ENCODE assay signal across 11 cellular contexts in genomic region chr2:215870986-215871385, GRCh38.
DNase-seq lines count a peak whose midpoint lies in the region; ATAC-seq, FAIRE-seq and TF ChIP-seq lines count a peak whose summit lies in the region.
"Had no signal": no experiment of that assay in that cellular context is flagged by ENCODE, and none has a peak within 500 bp of the region (broad histone marks: within the 10 kb centered on the region; RNA-seq: fewer than 3 reads in every experiment).

No MANE protein-coding gene starts in this region.

- no peak for TF ChIP-seq POLR2A in A549 (IDR thresholded peaks at IDR 0.05; ENCODE audit: low read length)
- no peak for TF ChIP-seq POLR2A in H1 (IDR thresholded peaks at IDR 0.05; ENCODE audit: control extremely low read depth in 1 of 2, low read depth in 2 of 2, low read length in 2 of 2)

- no peak for TF ChIP-seq CTCF in A549 (IDR thresholded peaks at IDR 0.05)
- peak; percentile 68 for TF ChIP-seq CTCF in GM12872 (IDR thresholded peaks at IDR 0.05; ENCODE audit: insufficient read depth, low read depth, low read length)
- peak; percentile 63 for TF ChIP-seq CTCF in KMS-11 (conservative IDR thresholded peaks at IDR 0.05; ENCODE audit: low read depth, low read length)
- peak; percentile 54 to 70 (median 64) for TF ChIP-seq CTCF in H1 (IDR thresholded peaks at IDR 0.05; ENCODE audit: control extremely low read depth in 1 of 3, insufficient read depth in 1 of 3, low read depth in 1 of 3, low read length in 3 of 3)
- TF ChIP-seq CTCF in coronary artery (IDR thresholded peaks at IDR 0.05) = no peak

- H3K9ac ChIP-seq in KMS-11 (no peak overlapping the region), H1 (replicated peaks in 1 of 4; ENCODE audit: extremely low read depth in 1 of 4, low read depth in 3 of 4, low read length in 3 of 4) (no peak overlapping the region)

- H3K36me3 ChIP-seq in KMS-11 (ENCODE audit: insufficient read depth) (no peaks in the 10 kb centered on the region), H1 (ENCODE audit: control insufficient read depth in 2 of 4, insufficient read depth in 4 of 4, low read length in 3 of 4) (no peaks in the 10 kb centered on the region)
- H3K36me3 ChIP-seq: heart right ventricle had no signal

- no peak for TF ChIP-seq EP300 in A549 (IDR thresholded peaks at IDR 0.05)
- no peak for TF ChIP-seq EP300 in H1 (IDR thresholded peaks at IDR 0.05; ENCODE audit: borderline replicate concordance in 1 of 2, low read depth in 2 of 2, low read length in 2 of 2)

- H3K18ac ChIP-seq in H1 (ENCODE audit: extremely low read depth, low read length) = no peak overlapping the region

- FAIRE-seq in A549 (lab: Jason Lieb, UNC) (no peak), H1 (lab: Jason Lieb, UNC) (no peak)

- H3K56ac ChIP-seq in H1 (replicated peaks; ENCODE audit: insufficient read length, low read depth, low read length) = no peak overlapping the region

- H2AK5ac ChIP-seq in H1 (ENCODE audit: low read depth, low read length) = no peak overlapping the region

- H3K27ac ChIP-seq in A549 (peak overlapping the region; percentile 68 to 70; a peak in 5 of 6 replicates), KMS-11 (no peak overlapping the region), H1 (ENCODE audit: low read depth, low read length) (no peak overlapping the region), coronary artery (no peak overlapping the region)

- no peaks in the 10 kb centered on the region for H3K36me3 Mint-ChIP-seq in stimulated activated effector memory CD8-positive, alpha-beta T cell treated with anti-CD3 and anti-CD28 coated beads, Interleukin-12 subunit alpha, Interleukin-12 subunit beta, amount 100 ng/mL, for 72 hours

- WGBS in A549 (ENCODE audit: missing lambda C conversion rate) = 89% methylated on average over 2 of the region's 2 CpGs
- WGBS in H1 (ENCODE audit: extremely low coverage in 1 of 2, insufficient coverage in 1 of 2, insufficient read length in 1 of 2, insufficient replicate concordance in 2 of 2, low coverage in 1 of 2, low lambda C conversion rate in 2 of 2, missing lambda C conversion rate in 1 of 2), 2 experiments = 79% methylated on average over 2 of the region's 2 CpGs; no CpG with 5 or more reads in 1 of the 2 experiments

- no peaks in the 10 kb centered on the region for H3K4me1 Mint-ChIP-seq in stimulated activated effector memory CD8-positive, alpha-beta T cell treated with anti-CD3 and anti-CD28 coated beads, Interleukin-12 subunit alpha, Interleukin-12 subunit beta, amount 100 ng/mL, for 72 hours

- H4K91ac ChIP-seq in H1 (replicated peaks; ENCODE audit: insufficient read length, low read length) = no peak overlapping the region

- peak; percentile 71 to 94; a peak in 5 of 6 replicates for ATAC-seq in A549
- ATAC-seq in stimulated activated effector memory CD8-positive, alpha-beta T cell treated with anti-CD3 and anti-CD28 coated beads, Interleukin-12 subunit alpha, Interleukin-12 subunit beta, amount 100 ng/mL, for 72 hours = no peak

- no peak overlapping the region for H2BK120ac ChIP-seq in H1 (replicated peaks; ENCODE audit: low read depth, low read length)

- no peak overlapping the region for H3K27ac Mint-ChIP-seq in stimulated activated effector memory CD8-positive, alpha-beta T cell treated with anti-CD3 and anti-CD28 coated beads, Interleukin-12 subunit alpha, Interleukin-12 subunit beta, amount 100 ng/mL, for 72 hours
- H3K27ac Mint-ChIP-seq: stimulated activated naive CD8-positive, alpha-beta T cell treated with anti-CD3 and anti-CD28 coated beads, Interleukin-15, Interleukin-2, amounts not matched to agents 100 ng/mL and 50 ng/mL, for 24 hours had no signal

- H2AFZ ChIP-seq in KMS-11 (ENCODE audit: low read depth) = no peak overlapping the region
- no peak overlapping the region for H2AFZ ChIP-seq in H1 (ENCODE audit: low read length)

- no peak overlapping the region for H2BK5ac ChIP-seq in H1 (ENCODE audit: low read depth, low read length)

- H3K23me2 ChIP-seq in H1 (ENCODE audit: low read depth, low read length) = no peaks in the 10 kb centered on the region

- H3K4me3 Mint-ChIP-seq in stimulated activated effector memory CD8-positive, alpha-beta T cell treated with anti-CD3 and anti-CD28 coated beads, Interleukin-12 subunit alpha, Interleukin-12 subunit beta, amount 100 ng/mL, for 72 hours = no peak overlapping the region
- H3K4me3 Mint-ChIP-seq: stimulated activated naive CD8-positive, alpha-beta T cell treated with anti-CD3 and anti-CD28 coated beads, Interleukin-15, Interleukin-2, amounts not matched to agents 100 ng/mL and 50 ng/mL, for 24 hours had no signal

- H3K14ac ChIP-seq in H1 (ENCODE audit: insufficient read length) = no peak overlapping the region

- no peak overlapping the region for H3K4ac ChIP-seq in H1 (replicated peaks; ENCODE audit: insufficient read length, low read depth, low read length)

- DNase-seq in A549 (ENCODE audit: low read depth in 1 of 2, low spot score in 1 of 2) (peak; percentile 15 to 37), H1 (ENCODE audit: low read depth in 1 of 2, low spot score in 2 of 2) (peak; percentile 13 to 67), mesenteric fat pad (ENCODE audit: low spot score) (no peak), germinal center (ENCODE audit: low spot score) (no peak), coronary artery (ENCODE audit: low spot score) (no peak)
- DNase-seq in stimulated activated effector memory CD8-positive, alpha-beta T cell treated with anti-CD3 and anti-CD28 coated beads, Interleukin-12 subunit alpha, Interleukin-12 subunit beta, amount 100 ng/mL, for 72 hours (ENCODE audit: low spot score in 2 of 2) = no peak
- DNase-seq: GF-D8, heart right ventricle had no signal

- H4K20me1 ChIP-seq in KMS-11 (ENCODE audit: insufficient read depth) (no peaks in the 10 kb centered on the region), H1 (replicated peaks in 1 of 2; ENCODE audit: control insufficient read depth in 1 of 2, insufficient read depth in 2 of 2, low read length in 2 of 2) (no peaks in the 10 kb centered on the region)

- POLR2A ChIA-PET in A549 (lab: Yijun Ruan, JAX) (no interaction called here), H1 (lab: Charles Lee; ENCODE audit: partially characterized antibody) (interaction anchor here (1.0 kb wide), 1 partner anchor 10 kb away, joined by 3 read pairs; no protein-coding TSS in a partner anchor)

- H3K27me3 ChIP-seq in KMS-11 (ENCODE audit: insufficient read depth, low read depth) = no peaks in the 10 kb centered on the region
- no peaks in the 10 kb centered on the region for H3K27me3 ChIP-seq in H1 (replicated peaks in 1 of 4; ENCODE audit: control insufficient read depth in 3 of 4, extremely low read depth in 1 of 4, insufficient read depth in 3 of 4, low read length in 3 of 4)
- H3K27me3 ChIP-seq: heart right ventricle had no signal

- H3K79me2 ChIP-seq in KMS-11 (ENCODE audit: insufficient read depth, low read depth) (no peaks in the 10 kb centered on the region), H1 (ENCODE audit: control insufficient read depth in 1 of 2, insufficient read depth in 2 of 2, low read length in 2 of 2) (no peaks in the 10 kb centered on the region)

- TF ChIP-seq RAD21 in A549 (conservative IDR thresholded peaks at IDR 0.05 in 1 of 2, IDR thresholded peaks at IDR 0.05 in 1 of 2) = peak in 1 of 2 experiments; percentile 47; a peak in 3 of 5 replicates
- TF ChIP-seq RAD21 in H1 (IDR thresholded peaks at IDR 0.05 in 1 of 2, conservative IDR thresholded peaks at IDR 0.05 in 1 of 2; ENCODE audit: low read depth in 2 of 2, low read length in 2 of 2) = peak; percentile 61 to 63

- H3K4me3 ChIP-seq in A549 (no peak overlapping the region), KMS-11 (IDR thresholded peaks at IDR 0.05; ENCODE audit: insufficient read depth, low read depth, low read length) (no peak overlapping the region), H1 (ENCODE audit: extremely low read depth in 1 of 4, insufficient read depth in 2 of 4, low read depth in 3 of 4, low read length in 4 of 4) (no peak overlapping the region), coronary artery (no peak overlapping the region)
- H3K4me3 ChIP-seq: heart right ventricle had no signal

- H2BK15ac ChIP-seq in H1 (ENCODE audit: low read length) = no peak overlapping the region

- H2BK20ac ChIP-seq in H1 (ENCODE audit: low read length) = no peak overlapping the region

- H3K4me1 ChIP-seq in A549 (peaks cover 14% of the 10 kb centered on the region), KMS-11 (ENCODE audit: low read depth, poor library complexity, severe bottlenecking) (peaks cover 12% of the 10 kb centered on the region), H1 (replicated peaks in 1 of 4; ENCODE audit: control insufficient read depth in 3 of 4, insufficient read depth in 4 of 4, low read length in 3 of 4) (no peaks in the 10 kb centered on the region)

- no peak overlapping the region for H2BK12ac ChIP-seq in H1 (ENCODE audit: low read depth, low read length)

- H3K23ac ChIP-seq in H1 (ENCODE audit: insufficient read length) = no peak overlapping the region

- H4K8ac ChIP-seq in H1 (ENCODE audit: extremely low read depth, insufficient read depth, low read length) = no peak overlapping the region

- no peaks in the 10 kb centered on the region for H3K79me1 ChIP-seq in H1 (ENCODE audit: low read depth, low read length)

- CTCF ChIA-PET in A549 (lab: Yijun Ruan, JAX) (interaction anchor here (1.6 kb wide), 1 partner anchor 8 kb away, joined by 3 read pairs; no protein-coding TSS in a partner anchor), H1 (lab: Charles Lee; ENCODE audit: partially characterized antibody) (interaction anchor here (0.6 to 3.7 kb wide), 14 partner anchors 10 to 506 kb away, joined by 3 to 28 read pairs (median 4); no protein-coding TSS in a partner anchor)

- H3K9me3 Mint-ChIP-seq in stimulated activated effector memory CD8-positive, alpha-beta T cell treated with anti-CD3 and anti-CD28 coated beads, Interleukin-12 subunit alpha, Interleukin-12 subunit beta, amount 100 ng/mL, for 72 hours = no peaks in the 10 kb centered on the region
- H3K9me3 Mint-ChIP-seq: stimulated activated naive CD8-positive, alpha-beta T cell treated with anti-CD3 and anti-CD28 coated beads, Interleukin-15, Interleukin-2, amounts not matched to agents 100 ng/mL and 50 ng/mL, for 24 hours had no signal

- H4K5ac ChIP-seq in H1 (ENCODE audit: insufficient read length, low read depth, low read length) = no peak overlapping the region

- no peaks in the 10 kb centered on the region for H3K9me3 ChIP-seq in A549
- no peaks in the 10 kb centered on the region for H3K9me3 ChIP-seq in H1 (ENCODE audit: insufficient read depth in 2 of 2, low read depth in 1 of 2, low read length in 1 of 2)
- H3K9me3 ChIP-seq: heart right ventricle had no signal

- peak overlapping the region; percentile 27; the same call in 1 of the 3 replicates for H3K4me2 ChIP-seq in A549
- H3K4me2 ChIP-seq in KMS-11 = no peak overlapping the region
- H3K4me2 ChIP-seq in H1 (ENCODE audit: insufficient read depth in 1 of 2, low read depth in 2 of 2, low read length in 2 of 2) = no peak overlapping the region

TF ChIP-seq in A549, 52 proteins besides CTCF, POLR2A, EP300 and RAD21 (continues in another document):
- TF ChIP-seq RFX5 (IDR thresholded peaks at IDR 0.05) = no peak
- no peak for TF ChIP-seq ZFP36 (IDR thresholded peaks at IDR 0.05; ENCODE audit: borderline replicate concordance, partially characterized antibody)
- no peak for TF ChIP-seq FOXS1 (CRISPR knock-in tag; IDR thresholded peaks at IDR 0.05)

TF ChIP-seq in H1, 55 proteins besides CTCF, POLR2A, EP300 and RAD21 (continues in another document):
- TF ChIP-seq FOSL1 (IDR thresholded peaks at IDR 0.05; ENCODE audit: insufficient read depth, low read depth, low read length) (no peak), KDM1A (IDR thresholded peaks at IDR 0.05; ENCODE audit: borderline replicate concordance, low read length) (no peak)

Comparison
In these comparisons a context has a peak if more than half of its experiments do, and no peak if none do; other contexts are left out.
1. DNase-seq: peak in A549 (2 of 2) and H1 (2 of 2); none in stimulated activated effector memory CD8-positive, alpha-beta T cell treated with anti-CD3 and anti-CD28 coated beads, Interleukin-12 subunit alpha, Interleukin-12 subunit beta, amount 100 ng/mL, for 72 hours (0 of 2), mesenteric fat pad (single experiment), germinal center (single experiment) and coronary artery (single experiment).
2. H3K27ac ChIP-seq: peak in A549 (2 of 2); none in KMS-11 (single experiment), H1 (single experiment) and coronary artery (0 of 2).
3. CTCF ChIP-seq: peak in GM12872 (single experiment), KMS-11 (single experiment) and H1 (3 of 3); none in A549 (single experiment) and coronary artery (single experiment).
4. Of the 18 proteins assayed by ChIP-seq in both H1 and A549: peak only in H1: CTCF; only in A549: none; in both: none; in neither: 16; mixed calls (peak in some experiments, not most) for 1.